Comparison of ENCODE assay signal across 27 cellular contexts in genomic region chr4:172709376-172709775, GRCh38.
A peak's percentile ranks its signal among the peaks of the same experiment; 100 is the strongest.
DNase-seq lines count a peak whose midpoint lies in the region; ATAC-seq and TF ChIP-seq lines count a peak whose summit lies in the region.
"Had no signal": no experiment of that assay in that cellular context is flagged by ENCODE, and none has a peak within 500 bp of the region (broad histone marks: within the 10 kb centered on the region; RNA-seq: fewer than 3 reads in every experiment).

No MANE protein-coding gene starts in this region.

- intact Hi-C loops in right lobe of liver (cut with DNase I) (no loop called here), right cardiac atrium (cut with DNase I) (no loop called here)

- H3K9me3 ChIP-seq in right lobe of liver (no peaks in the 10 kb centered on the region), right cardiac atrium (ENCODE audit: control insufficient read depth, low read length) (no peaks in the 10 kb centered on the region)
- H3K9me3 ChIP-seq: lower lobe of right lung, MG63 had no signal

- TF ChIP-seq CTCF in right lobe of liver (IDR thresholded peaks at IDR 0.05) = no peak

- ATAC-seq in right lobe of liver (no peak), GM19455 (IDR thresholded peaks at IDR 0.05; ENCODE audit: unreplicated experiment) (no peak), right cardiac atrium (no peak)
- ATAC-seq: lower lobe of right lung, natural killer cell, Panc1 had no signal

- H3K4me1 ChIP-seq in right lobe of liver (no peaks in the 10 kb centered on the region), right cardiac atrium (ENCODE audit: control insufficient read depth, insufficient read depth, low read length) (no peaks in the 10 kb centered on the region)
- H3K4me1 ChIP-seq: lower lobe of right lung, tibial artery had no signal

- H3K4me3 ChIP-seq in right lobe of liver (no peak overlapping the region), right cardiac atrium (ENCODE audit: low read length) (no peak overlapping the region)
- H3K4me3 ChIP-seq: lower lobe of right lung, MG63, tibial artery had no signal

- H3K27ac ChIP-seq in right lobe of liver (no peak overlapping the region), right cardiac atrium (ENCODE audit: low read length) (no peak overlapping the region)
- H3K27ac ChIP-seq: brain microvascular endothelial cell, lower lobe of right lung, tibial artery had no signal

- WGBS in right lobe of liver (ENCODE audit: insufficient coverage, low coverage, low lambda C conversion rate, missing lambda C conversion rate) = 25% methylated on average over 1 of the region's 1 CpG
- WGBS in right cardiac atrium = 12% methylated on average over 1 of the region's 1 CpG

- DNase-seq in ELF-1 (ENCODE audit: low read depth, low spot score) (peak; percentile 59), NCI-H1417 treated with DMSO at 0.1 percent for 48 hours (lab: John Stamatoyannopoulos, UW) (peak; percentile 80), NCI-H69 (lab: John Stamatoyannopoulos, UW) (peak; percentile 85), iPS-NIHi11 (ENCODE audit: low spot score) (peak; percentile 42), right lobe of liver (no peak), GOT3 (lab: John Stamatoyannopoulos, UW) (no peak), right cardiac atrium (no peak)
- DNase-seq: activated CD4-positive, alpha-beta T cell treated with anti-CD3 and anti-CD28 coated beads, Interleukin-2, amount 50 U/mL, for 4 hours; activated CD4-positive, CD25-positive, alpha-beta regulatory T cell; activated naive CD4-positive, alpha-beta T cell treated with anti-CD3 and anti-CD28 coated beads, Interleukin-2, amount 50 U/mL, for 16 hours; amniotic stem cell; brain microvascular endothelial cell; CD4-positive, alpha-beta memory T cell; GDM1; KG1; lower lobe of right lung; MG63; natural killer cell; NCI-H1436 treated with DMSO at 0.1 percent for 48 hours; NK-92 treated with Interleukin-12 subunit alpha and Interleukin-12 subunit beta, amount 100 ng/mL, for 24 hours; retina; SIG-M5; stimulated activated CD4-positive, alpha-beta T cell treated with anti-CD3 and anti-CD28 coated beads, Interleukin-2, amount 100 ng/mL, for 24 hours; T-helper 9 cell; tibial artery had no signal

- no peaks in the 10 kb centered on the region for H3K36me3 ChIP-seq in right lobe of liver
- H3K36me3 ChIP-seq: brain microvascular endothelial cell, lower lobe of right lung, MG63, tibial artery had no signal

- H3K27me3 ChIP-seq in right lobe of liver (no peaks in the 10 kb centered on the region), right cardiac atrium (ENCODE audit: control insufficient read depth, insufficient read depth) (no peaks in the 10 kb centered on the region)
- H3K27me3 ChIP-seq: brain microvascular endothelial cell, MG63, tibial artery had no signal

- no peak for TF ChIP-seq POLR2A in right lobe of liver (IDR thresholded peaks at IDR 0.05)

Comparison
In these comparisons a context has a peak if more than half of its experiments do, and no peak if none do; other contexts are left out.
1. DNase-seq: peak in ELF-1 (single experiment), NCI-H1417 treated with DMSO at 0.1 percent for 48 hours (single experiment), NCI-H69 (single experiment) and iPS-NIHi11 (single experiment); none in right lobe of liver (0 of 3), GOT3 (single experiment) and right cardiac atrium (0 of 3).